Comparison of ENCODE assay signal across 8 cellular contexts in genomic region chr17:64662774-64663367, GRCh38. TPM values are rescaled to one million over a fixed set of nuclear protein-coding genes. Genes with fewer than 3 reads are reported as not detected.
DNase-seq lines count a peak whose midpoint lies in the region; ATAC-seq and TF ChIP-seq lines count a peak whose summit lies in the region.

No MANE protein-coding gene starts in this region.

- TF ChIP-seq POLR2A in gastrocnemius medialis (IDR thresholded peaks at IDR 0.05) = no peak

- DNase-seq in NCI-H146 treated with DMSO at 0.1 percent for 48 hours (lab: John Stamatoyannopoulos, UW; ENCODE audit: unreplicated experiment) (peak; percentile 9), NCI-H146 (lab: John Stamatoyannopoulos, UW) (no peak), PC-9 (peak; percentile 61 to 66), fibroblast of mammary gland (ENCODE audit: low read depth) (no peak), gastrocnemius medialis (no peak), left lobe of liver (ENCODE audit: low spot score) (no peak)

- H3K27ac ChIP-seq in PC-9 (peak overlapping the region; percentile 58; the same call in 1 of the 2 replicates), gastrocnemius medialis (peak overlapping the region; percentile 87 to 95 (median 90))

- no peaks in the 10 kb centered on the region for H3K9me2 ChIP-seq in PC-9 (ENCODE audit: insufficient read depth)

- in situ Hi-C loops in gastrocnemius medialis (cut with MboI; ENCODE audit: low sequenced_read_pairs in 4 of 4) = no loop called here

- H3K9me3 ChIP-seq in PC-9 (ENCODE audit: insufficient read depth, low read depth) = no peaks in the 10 kb centered on the region
- no peaks in the 10 kb centered on the region for H3K9me3 ChIP-seq in gastrocnemius medialis

- TF ChIP-seq CTCF in PC-9 (conservative IDR thresholded peaks at IDR 0.05) (no peak), fibroblast of mammary gland (conservative IDR thresholded peaks at IDR 0.05; ENCODE audit: control insufficient read depth, insufficient read depth, low read depth, low read length) (no peak), gastrocnemius medialis (IDR thresholded peaks at IDR 0.05 in 4 of 5, conservative IDR thresholded peaks at IDR 0.05 in 1 of 5) (no peak)

- H3K4me2 ChIP-seq in PC-9 = peak overlapping the region; percentile 97

- POLR2A ChIA-PET in PC-9 (lab: Charles Lee; ENCODE audit: unreplicated experiment) = interaction anchor here (0.5 to 1.4 kb wide), 2 partner anchors 24 to 156 kb away, joined by 3 to 8 read pairs; partner anchors contain the start of gene CEP95

- TSS peak; percentile 78 for BruUV-seq in PC-9 (replicated peaks; lab: Mats Ljungman, UMichigan)

- 0 out of 2 replicates have a peak, but pooled peaks cover 14% of the 10 kb centered on the region for H4K20me1 ChIP-seq in PC-9 (ENCODE audit: insufficient read depth)

- intact Hi-C loops in PC-9 (cut with micrococcal nuclease; ENCODE audit: unreplicated experiment) = loop anchor here (2.0 kb wide), 1 partner anchor 70 kb away; no protein-coding TSS in a partner anchor
- intact Hi-C loops in gastrocnemius medialis (cut with DNase I; ENCODE audit: low total_unique reads) = loop anchor here (5.0 kb wide), 1 partner anchor 156 kb away; the partner anchor contains the start of genes CEP95 and DDX5

- H3K4me1 ChIP-seq in PC-9 (replicated peaks; ENCODE audit: insufficient read depth) = peaks cover 53% of the 10 kb centered on the region
- H3K4me1 ChIP-seq in gastrocnemius medialis = peaks cover 15 to 22% of the 10 kb centered on the region in 2 donors

- H3K36me3 ChIP-seq in PC-9 (ENCODE audit: low read depth) (no peaks in the 10 kb centered on the region), gastrocnemius medialis (no peaks in the 10 kb centered on the region)

- peaks cover 51% of the 10 kb centered on the region for H3F3A ChIP-seq in PC-9 (ENCODE audit: insufficient read depth, low read depth)

- peak overlapping the region; percentile 81 for H2AFZ ChIP-seq in PC-9

- ATAC-seq in gastrocnemius medialis (no peak), HG02840 (IDR thresholded peaks at IDR 0.05; ENCODE audit: low FRiP score, unreplicated experiment) (no peak), left lobe of liver (no peak), GM18498 (IDR thresholded peaks at IDR 0.05; ENCODE audit: unreplicated experiment) (no peak)

- no peaks in the 10 kb centered on the region for H3K27me3 ChIP-seq in PC-9 (ENCODE audit: insufficient read depth, low read depth)
- H3K27me3 ChIP-seq in gastrocnemius medialis = no peaks in the 10 kb centered on the region

- H3K4me3 ChIP-seq in PC-9 (peak overlapping the region; percentile 96), fibroblast of mammary gland (ENCODE audit: control insufficient read depth, low read depth, low read length) (peak overlapping the region; percentile 71), gastrocnemius medialis (peak overlapping the region; percentile 75 to 90 (median 82))

- H3K79me2 ChIP-seq in PC-9 (ENCODE audit: low read depth) = peaks cover 48% of the 10 kb centered on the region

- CTCF ChIA-PET in PC-9 (lab: Charles Lee) = no interaction called here

RNA-seq across cellular contexts. Expression of gene SMURF2, which starts 0.8 kb away (rescaled TPM):
- 41.4 and 57.6 TPM in 2 replicates for total RNA-seq in PC-9 (2021)
- total RNA-seq in gastrocnemius medialis = 10 to 100 TPM in 3 of 4 donors, 1 to 10 TPM in 1; 8.9 to 15.3 (median 11.4) TPM
- 2.2 TPM for total RNA-seq in left lobe of liver

Comparison
In these comparisons a context has a peak if more than half of its experiments do, and no peak if none do; other contexts are left out.
1. DNase-seq: peak in NCI-H146 treated with DMSO at 0.1 percent for 48 hours (single experiment) and PC-9 (2 of 2); none in NCI-H146 (single experiment), fibroblast of mammary gland (single experiment), gastrocnemius medialis (0 of 2) and left lobe of liver (single experiment).
2. Peak in every context shown above with its lines, with median percentiles within 50 percentile points of each other: H3K4me3 ChIP-seq.